Comparison of ENCODE assay signal across 13 cellular contexts in the genomic region with DNA sequence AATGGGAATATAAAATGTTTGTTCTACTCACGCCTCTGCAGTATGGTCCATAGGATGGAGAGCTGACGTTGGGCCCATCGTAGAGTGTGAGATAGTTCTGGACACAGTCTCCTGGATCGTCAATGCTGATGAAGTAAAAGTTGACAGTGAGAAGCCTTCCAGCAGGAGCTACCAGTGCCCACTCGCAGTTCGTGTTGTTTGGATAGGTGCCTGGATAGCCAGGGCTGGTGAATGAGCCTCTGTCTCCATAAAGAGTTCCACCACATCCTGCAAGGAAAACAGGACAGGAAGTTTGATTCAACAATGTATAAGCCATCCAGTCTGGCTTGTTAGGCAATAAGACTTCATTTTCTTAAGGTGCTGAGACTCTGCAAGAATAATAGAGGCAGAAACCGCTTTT.
DNase-seq lines count a peak whose midpoint lies in the region; ATAC-seq, FAIRE-seq and TF ChIP-seq lines count a peak whose summit lies in the region.
"Had no signal": no experiment of that assay in that cellular context is flagged by ENCODE, and none has a peak within 500 bp of the region (broad histone marks: within the 10 kb centered on the region; RNA-seq: fewer than 3 reads in every experiment).

No MANE protein-coding gene starts in this region.

- peaks cover 3% of the 10 kb centered on the region; the same call in 1 of the 3 replicates for H3K9me3 Mint-ChIP-seq in GM23338
- H3K9me3 Mint-ChIP-seq: activated naive CD8-positive, alpha-beta T cell treated with anti-CD3 and anti-CD28 coated beads, Interleukin-2, amount 10 ng/mL, durations not matched to agents 7 days and 5 days; activated T-cell treated with anti-CD3 and anti-CD28 coated beads, Interleukin-2, amount 50 U/mL, for 24 hours; CD4-positive, CD25-positive, alpha-beta regulatory T cell had no signal

- no peak for ATAC-seq in GM23338

- H2AFZ ChIP-seq in GM23338 (peak overlapping the region; percentile 72; the same call in 1 of the 2 replicates), neuronal stem cell (ENCODE audit: low read length) (no peak overlapping the region)

- H3K9me3 ChIP-seq in neuronal stem cell (replicated peaks in 1 of 2; ENCODE audit: control insufficient read depth in 2 of 2, insufficient read depth in 1 of 2, low read depth in 1 of 2, low read length in 2 of 2) (no peaks in the 10 kb centered on the region), HAP-1 (no peaks in the 10 kb centered on the region)
- no peaks in the 10 kb centered on the region for H3K9me3 ChIP-seq in effector memory CD4-positive, alpha-beta T cell (ENCODE audit: control insufficient read depth, low read length)
- H3K9me3 ChIP-seq: heart right ventricle had no signal

- H3K18ac ChIP-seq in neuronal stem cell (ENCODE audit: low read length): no peak overlapping the region

- in situ Hi-C loops in HAP-1 (cut with MboI; ENCODE audit: low sequenced_read_pairs): no loop called here

- no peak overlapping the region for H3K23ac ChIP-seq in neuronal stem cell (ENCODE audit: low read depth, low read length, poor library complexity)

- no peak overlapping the region for H4K8ac ChIP-seq in neuronal stem cell (ENCODE audit: low read depth, low read length)

- no peak overlapping the region for H2AK5ac ChIP-seq in neuronal stem cell (ENCODE audit: low read depth, low read length)

- H3K79me2 ChIP-seq in GM23338 (replicated peaks; ENCODE audit: insufficient read depth): no peaks in the 10 kb centered on the region

- no CpG with 5 or more reads among the region's 7 CpGs for WGBS in neuronal stem cell (ENCODE audit: extremely low coverage in 2 of 2, insufficient read length in 2 of 2, insufficient replicate concordance in 1 of 2), 2 donors

- H3K14ac ChIP-seq in neuronal stem cell (ENCODE audit: low read length): no peak overlapping the region

- DNase-seq in GM23338 (ENCODE audit: low spot score) (no peak), RPMI7951 (ENCODE audit: low read depth) (peak; percentile 57), epithelial cell of prostate (ENCODE audit: low read depth, low spot score) (peak; percentile 22), pulmonary artery endothelial cell (ENCODE audit: low read depth, low spot score) (peak; percentile 13), neuronal stem cell (ENCODE audit: low spot score) (no peak), RCC 7860 (ENCODE audit: low spot score) (no peak), HAP-1 (ENCODE audit: low spot score in 2 of 2) (no peak)
- DNase-seq in effector memory CD4-positive, alpha-beta T cell: no peak

- H3K4ac ChIP-seq in neuronal stem cell (ENCODE audit: low read length): no peak overlapping the region

- no peaks in the 10 kb centered on the region for H3K79me1 ChIP-seq in neuronal stem cell (ENCODE audit: low read depth, low read length)

- no peaks in the 10 kb centered on the region for H3K36me3 Mint-ChIP-seq in GM23338 (ENCODE audit: low read depth)
- H3K36me3 Mint-ChIP-seq: activated naive CD8-positive, alpha-beta T cell treated with anti-CD3 and anti-CD28 coated beads, Interleukin-2, amount 10 ng/mL, durations not matched to agents 7 days and 5 days; CD4-positive, CD25-positive, alpha-beta regulatory T cell had no signal

- no peak for TF ChIP-seq CTCF in GM23338 (conservative IDR thresholded peaks at IDR 0.05; ENCODE audit: low read depth in 2 of 2)

- H3K4me3 ChIP-seq in GM23338 (no peak overlapping the region), neuronal stem cell (ENCODE audit: low read length in 2 of 2) (no peak overlapping the region), HAP-1 (no peak overlapping the region)
- H3K4me3 ChIP-seq in effector memory CD4-positive, alpha-beta T cell (ENCODE audit: insufficient read depth, low read depth, low read length, poor library complexity, severe bottlenecking): no peak overlapping the region
- H3K4me3 ChIP-seq: heart right ventricle had no signal

- no peak overlapping the region for H2BK12ac ChIP-seq in neuronal stem cell (ENCODE audit: low read length)

- H3K27ac ChIP-seq in GM23338 (ENCODE audit: low read depth) (no peak overlapping the region), epithelial cell of prostate (peak overlapping the region; percentile 29), neuronal stem cell (replicated peaks; ENCODE audit: low read length) (no peak overlapping the region)
- no peak overlapping the region for H3K27ac ChIP-seq in effector memory CD4-positive, alpha-beta T cell (ENCODE audit: insufficient read depth, low read length, poor library complexity, severe bottlenecking)
- H3K27ac ChIP-seq: heart right ventricle had no signal

- H3K36me3 ChIP-seq in GM23338 (ENCODE audit: insufficient read depth) (no peaks in the 10 kb centered on the region), neuronal stem cell (replicated peaks in 1 of 2; ENCODE audit: control insufficient read depth in 2 of 2, insufficient read depth in 2 of 2, low read length in 2 of 2) (no peaks in the 10 kb centered on the region), HAP-1 (replicated peaks) (no peaks in the 10 kb centered on the region)
- no peaks in the 10 kb centered on the region for H3K36me3 ChIP-seq in effector memory CD4-positive, alpha-beta T cell (ENCODE audit: control insufficient read depth, insufficient read depth, low read length)
- H3K36me3 ChIP-seq: heart right ventricle had no signal

- H3K9me2 ChIP-seq in GM23338 (ENCODE audit: insufficient read depth): no peaks in the 10 kb centered on the region

- no peak overlapping the region for H4K91ac ChIP-seq in neuronal stem cell (ENCODE audit: low read depth, low read length, poor library complexity)

- H3K9ac ChIP-seq in neuronal stem cell (ENCODE audit: low read depth, low read length, poor library complexity): no peak overlapping the region

- H2BK15ac ChIP-seq in neuronal stem cell (ENCODE audit: low read length): no peak overlapping the region

- no peak for FAIRE-seq in RCC 7860 (lab: Jason Lieb, UNC)

- 0 out of 2 replicates have a peak, but pooled peaks cover 3% of the 10 kb centered on the region for H3K4me1 ChIP-seq in GM23338 (ENCODE audit: insufficient read depth)
- H3K4me1 ChIP-seq in neuronal stem cell (ENCODE audit: control insufficient read depth in 2 of 2, insufficient read depth in 1 of 2, low read depth in 1 of 2, low read length in 2 of 2): no peaks in the 10 kb centered on the region
- no peaks in the 10 kb centered on the region for H3K4me1 ChIP-seq in HAP-1
- no peaks in the 10 kb centered on the region for H3K4me1 ChIP-seq in effector memory CD4-positive, alpha-beta T cell (ENCODE audit: control insufficient read depth, insufficient read depth, low read length, poor library complexity, severe bottlenecking)

- H3K27me3 Mint-ChIP-seq in GM23338 (ENCODE audit: insufficient read depth, low read depth, poor library complexity): no peaks in the 10 kb centered on the region
- H3K27me3 Mint-ChIP-seq: progenitor cell of endocrine pancreas had no signal

- H3K4me2 ChIP-seq in GM23338 (no peak overlapping the region), neuronal stem cell (ENCODE audit: insufficient read depth, low read length, poor library complexity, severe bottlenecking) (no peak overlapping the region)

- no peak overlapping the region for H3K27ac Mint-ChIP-seq in GM23338
- H3K27ac Mint-ChIP-seq: activated naive CD8-positive, alpha-beta T cell treated with anti-CD3 and anti-CD28 coated beads, Interleukin-2, amount 10 ng/mL, durations not matched to agents 7 days and 5 days; activated T-cell treated with anti-CD3 and anti-CD28 coated beads, Interleukin-2, amount 50 U/mL, for 24 hours; CD4-positive, CD25-positive, alpha-beta regulatory T cell; progenitor cell of endocrine pancreas had no signal

- H3K27me3 ChIP-seq in GM23338 (ENCODE audit: insufficient read depth) (no peaks in the 10 kb centered on the region), neuronal stem cell (ENCODE audit: control insufficient read depth in 3 of 3, insufficient read depth in 3 of 3, low read depth in 1 of 3, low read length in 3 of 3) (no peaks in the 10 kb centered on the region), HAP-1 (ENCODE audit: low read depth) (no peaks in the 10 kb centered on the region)
- no peaks in the 10 kb centered on the region for H3K27me3 ChIP-seq in effector memory CD4-positive, alpha-beta T cell (replicated peaks; ENCODE audit: control insufficient read depth, insufficient read depth, low read length, poor library complexity, severe bottlenecking)

- no peak overlapping the region for H2BK120ac ChIP-seq in neuronal stem cell (ENCODE audit: low read depth, low read length)

- H2BK5ac ChIP-seq in neuronal stem cell (ENCODE audit: low read length): no peak overlapping the region

- no peaks in the 10 kb centered on the region for H3F3A ChIP-seq in GM23338 (replicated peaks; ENCODE audit: low read depth)

- H3K4me1 Mint-ChIP-seq in GM23338: peaks cover under 1% of the 10 kb centered on the region; the same call in 1 of the 3 replicates
- H3K4me1 Mint-ChIP-seq: CD4-positive, CD25-positive, alpha-beta regulatory T cell had no signal

- no peak overlapping the region for H3K4me3 Mint-ChIP-seq in GM23338
- H3K4me3 Mint-ChIP-seq: activated naive CD8-positive, alpha-beta T cell treated with anti-CD3 and anti-CD28 coated beads, Interleukin-2, amount 10 ng/mL, durations not matched to agents 7 days and 5 days; activated T-cell treated with anti-CD3 and anti-CD28 coated beads, Interleukin-2, amount 50 U/mL, for 24 hours; CD4-positive, CD25-positive, alpha-beta regulatory T cell had no signal

- H4K20me1 ChIP-seq in GM23338 (replicated peaks; ENCODE audit: insufficient read depth): no peaks in the 10 kb centered on the region

TF ChIP-seq in GM23338, 12 proteins besides CTCF, POLR2A, EP300 and RAD21 (continues in another document):
- TF ChIP-seq ZNF331 (CRISPR knock-in tag; IDR thresholded peaks at IDR 0.05; ENCODE audit: low read depth) (no peak), STAT1 (IDR thresholded peaks at IDR 0.05; ENCODE audit: unreplicated experiment) (no peak), CREB1 (CRISPR knock-in tag; IDR thresholded peaks at IDR 0.05; ENCODE audit: low read depth) (no peak), POLR2AphosphoS5 (IDR thresholded peaks at IDR 0.05; ENCODE audit: low read depth) (no peak), ETS1 (IDR thresholded peaks at IDR 0.05) (no peak)

Comparison
In these comparisons a context has a peak if more than half of its experiments do, and no peak if none do; other contexts are left out.
1. DNase-seq: peak in RPMI7951 (single experiment), epithelial cell of prostate (single experiment) and pulmonary artery endothelial cell (single experiment); none in GM23338 (single experiment), neuronal stem cell (single experiment), RCC 7860 (single experiment), HAP-1 (0 of 2) and effector memory CD4-positive, alpha-beta T cell (0 of 3).